ENCODE assay signal across 8 cellular contexts in the genomic region with DNA sequence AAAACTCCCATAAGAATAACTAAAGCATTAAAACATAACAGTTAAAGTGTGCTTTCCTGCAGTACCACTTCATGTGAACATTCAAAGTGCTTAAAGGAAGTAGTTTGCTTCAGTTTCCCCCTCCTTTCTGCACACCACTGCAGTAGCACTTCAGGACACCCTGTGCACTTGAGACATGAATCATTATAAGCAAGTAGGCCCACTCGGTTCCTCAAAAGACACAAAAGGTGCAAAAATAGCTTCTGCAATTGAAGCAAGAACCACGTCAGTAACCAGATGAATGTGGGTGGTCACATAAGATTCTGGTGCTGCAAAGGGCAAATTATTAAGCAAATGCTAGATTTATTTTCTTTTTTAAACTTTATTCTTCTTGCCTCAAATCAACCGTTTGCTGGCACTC.
A peak's percentile ranks its signal among the peaks of the same experiment; 100 is the strongest.
DNase-seq lines count a peak whose midpoint lies in the region; ATAC-seq, FAIRE-seq and TF ChIP-seq lines count a peak whose summit lies in the region.

No MANE protein-coding gene starts in this region.

- H3K4me3 Mint-ChIP-seq in astrocyte (ENCODE audit: unreplicated experiment): no peak overlapping the region

- 79% methylated on average over 3 of the region's 3 CpGs for WGBS in prostate gland

- intact Hi-C loops in Right ventricle myocardium superior (cut with DNase I) (no loop called here), prostate gland (cut with DNase I) (no loop called here)

- no peak overlapping the region for H3K4me2 ChIP-seq in astrocyte (ENCODE audit: low read length)

- H3K9me3 ChIP-seq in astrocyte (ENCODE audit: insufficient read depth, low read depth, low read length) (no peaks in the 10 kb centered on the region), prostate gland (no peaks in the 10 kb centered on the region)

- peak overlapping the region; percentile 69 for H3K27ac Mint-ChIP-seq in astrocyte (ENCODE audit: unreplicated experiment)

- H3K79me2 ChIP-seq in astrocyte (ENCODE audit: insufficient read depth, low read length): no peaks in the 10 kb centered on the region

- H3K36me3 ChIP-seq in astrocyte (ENCODE audit: insufficient read depth, low read length): peaks cover 3% of the 10 kb centered on the region
- no peaks in the 10 kb centered on the region for H3K36me3 ChIP-seq in prostate gland

- no peaks in the 10 kb centered on the region for H3K9me3 Mint-ChIP-seq in astrocyte (ENCODE audit: unreplicated experiment)

- no peaks in the 10 kb centered on the region for H3K27me3 ChIP-seq in astrocyte (ENCODE audit: insufficient read depth, low read length)
- H3K27me3 ChIP-seq in prostate gland (replicated peaks; ENCODE audit: insufficient read depth): no peaks in the 10 kb centered on the region

- no peaks in the 10 kb centered on the region for H4K20me1 ChIP-seq in astrocyte (ENCODE audit: insufficient read depth, low read length)

- peaks cover 6% of the 10 kb centered on the region for H3K36me3 Mint-ChIP-seq in astrocyte (ENCODE audit: low read depth, unreplicated experiment)

- DNase-seq in GM10248 (ENCODE audit: extremely low spot score): peak; percentile 70
- peak; percentile 41 for DNase-seq in astrocyte (ENCODE audit: low read depth)
- no peak for DNase-seq in Right ventricle myocardium superior
- DNase-seq in NCI-H1092 treated with DMSO at 0.1 percent for 48 hours (lab: John Stamatoyannopoulos, UW): no peak
- no peak for DNase-seq in NCI-H2171 (lab: John Stamatoyannopoulos, UW)
- DNase-seq in prostate gland (ENCODE audit: low spot score): no peak

- POLR2A ChIA-PET in GM10248 (lab: Yijun Ruan, JAX): no interaction called here

- no peak overlapping the region for H2AFZ ChIP-seq in astrocyte (ENCODE audit: low read depth, low read length)

- peaks cover 7% of the 10 kb centered on the region for H3K4me1 ChIP-seq in astrocyte (ENCODE audit: insufficient read depth, low read length)
- no peaks in the 10 kb centered on the region for H3K4me1 ChIP-seq in prostate gland (replicated peaks)

- no peak overlapping the region for H3K9ac ChIP-seq in astrocyte (ENCODE audit: low read length)

- peaks cover 19% of the 10 kb centered on the region for H3K4me1 Mint-ChIP-seq in astrocyte (ENCODE audit: low read depth, unreplicated experiment)

- no peak for TF ChIP-seq POLR2A in prostate gland (IDR thresholded peaks at IDR 0.05)

- CTCF ChIA-PET in GM10248 (lab: Yijun Ruan, JAX): no interaction called here

- FAIRE-seq in astrocyte (lab: Jason Lieb, UNC): no peak

- peak; percentile 100 for ATAC-seq in GM19351 (IDR thresholded peaks at IDR 0.05; ENCODE audit: unreplicated experiment)
- peak; percentile 96 for ATAC-seq in HG03135 (IDR thresholded peaks at IDR 0.05; ENCODE audit: unreplicated experiment)
- no peak for ATAC-seq in Right ventricle myocardium superior (ENCODE audit: poor library complexity)

- H3K4me3 ChIP-seq in astrocyte (ENCODE audit: insufficient read depth, low read depth, low read length) (no peak overlapping the region), prostate gland (no peak overlapping the region)

- no peaks in the 10 kb centered on the region for H3K27me3 Mint-ChIP-seq in astrocyte (ENCODE audit: low read depth, unreplicated experiment)

- no peak overlapping the region for H3K27ac ChIP-seq in astrocyte (ENCODE audit: low read depth, low read length)
- H3K27ac ChIP-seq in prostate gland: no peak overlapping the region

- TF ChIP-seq CTCF in GM10248 (IDR thresholded peaks at IDR 0.05; ENCODE audit: control extremely low read depth, extremely low read depth, low read depth, missing control alignments): no peak
- TF ChIP-seq CTCF in astrocyte (IDR thresholded peaks at IDR 0.05; ENCODE audit: insufficient read depth, low read depth, low read length): no peak
- TF ChIP-seq CTCF in prostate gland (IDR thresholded peaks at IDR 0.05): no peak

Comparison
In these comparisons a context has a peak if more than half of its experiments do, and no peak if none do; other contexts are left out.
1. DNase-seq: peak in GM10248 (single experiment) and astrocyte (single experiment); none in Right ventricle myocardium superior (single experiment), NCI-H1092 treated with DMSO at 0.1 percent for 48 hours (single experiment), NCI-H2171 (single experiment) and prostate gland (single experiment).